Comparison of ENCODE assay signal across 1 cellular context in the genomic region with DNA sequence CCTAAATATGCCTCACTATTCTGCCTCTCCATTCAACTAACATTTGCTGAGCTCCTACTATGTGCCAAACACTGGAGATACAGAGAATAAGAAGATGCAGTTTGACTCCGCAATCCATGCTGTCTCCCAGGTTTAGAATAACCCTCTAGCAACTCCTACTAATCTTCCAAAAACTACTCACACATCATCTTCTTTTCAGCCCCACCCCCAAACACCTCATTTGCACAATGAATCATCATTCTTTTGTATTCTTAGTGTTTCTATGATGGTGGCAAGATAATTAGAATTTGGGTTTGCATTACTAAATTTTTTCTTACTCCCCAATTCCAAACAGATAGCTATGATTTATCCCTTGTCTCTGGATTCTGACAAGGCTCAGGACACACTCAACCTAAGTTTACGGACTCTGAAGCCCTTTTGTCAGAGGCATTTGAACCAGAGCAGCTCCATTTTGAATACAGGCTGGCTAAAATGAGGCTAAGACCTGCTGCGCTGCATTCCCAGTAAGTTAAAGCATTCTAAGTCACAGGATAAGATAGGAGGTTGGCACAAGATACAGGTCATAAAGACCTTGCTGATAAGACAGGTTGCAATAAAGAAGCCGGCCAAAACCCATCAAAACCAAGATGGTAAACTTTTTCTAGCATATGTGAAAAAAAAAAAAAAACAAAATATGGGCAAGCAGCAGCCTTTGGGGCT.
TF ChIP-seq lines count a peak whose summit lies in the region.

No MANE protein-coding gene starts in this region.

TF ChIP-seq in GM23338, 12 proteins besides CTCF, POLR2A, EP300 and RAD21 (continued from another document):
- TF ChIP-seq, protein P1, sequence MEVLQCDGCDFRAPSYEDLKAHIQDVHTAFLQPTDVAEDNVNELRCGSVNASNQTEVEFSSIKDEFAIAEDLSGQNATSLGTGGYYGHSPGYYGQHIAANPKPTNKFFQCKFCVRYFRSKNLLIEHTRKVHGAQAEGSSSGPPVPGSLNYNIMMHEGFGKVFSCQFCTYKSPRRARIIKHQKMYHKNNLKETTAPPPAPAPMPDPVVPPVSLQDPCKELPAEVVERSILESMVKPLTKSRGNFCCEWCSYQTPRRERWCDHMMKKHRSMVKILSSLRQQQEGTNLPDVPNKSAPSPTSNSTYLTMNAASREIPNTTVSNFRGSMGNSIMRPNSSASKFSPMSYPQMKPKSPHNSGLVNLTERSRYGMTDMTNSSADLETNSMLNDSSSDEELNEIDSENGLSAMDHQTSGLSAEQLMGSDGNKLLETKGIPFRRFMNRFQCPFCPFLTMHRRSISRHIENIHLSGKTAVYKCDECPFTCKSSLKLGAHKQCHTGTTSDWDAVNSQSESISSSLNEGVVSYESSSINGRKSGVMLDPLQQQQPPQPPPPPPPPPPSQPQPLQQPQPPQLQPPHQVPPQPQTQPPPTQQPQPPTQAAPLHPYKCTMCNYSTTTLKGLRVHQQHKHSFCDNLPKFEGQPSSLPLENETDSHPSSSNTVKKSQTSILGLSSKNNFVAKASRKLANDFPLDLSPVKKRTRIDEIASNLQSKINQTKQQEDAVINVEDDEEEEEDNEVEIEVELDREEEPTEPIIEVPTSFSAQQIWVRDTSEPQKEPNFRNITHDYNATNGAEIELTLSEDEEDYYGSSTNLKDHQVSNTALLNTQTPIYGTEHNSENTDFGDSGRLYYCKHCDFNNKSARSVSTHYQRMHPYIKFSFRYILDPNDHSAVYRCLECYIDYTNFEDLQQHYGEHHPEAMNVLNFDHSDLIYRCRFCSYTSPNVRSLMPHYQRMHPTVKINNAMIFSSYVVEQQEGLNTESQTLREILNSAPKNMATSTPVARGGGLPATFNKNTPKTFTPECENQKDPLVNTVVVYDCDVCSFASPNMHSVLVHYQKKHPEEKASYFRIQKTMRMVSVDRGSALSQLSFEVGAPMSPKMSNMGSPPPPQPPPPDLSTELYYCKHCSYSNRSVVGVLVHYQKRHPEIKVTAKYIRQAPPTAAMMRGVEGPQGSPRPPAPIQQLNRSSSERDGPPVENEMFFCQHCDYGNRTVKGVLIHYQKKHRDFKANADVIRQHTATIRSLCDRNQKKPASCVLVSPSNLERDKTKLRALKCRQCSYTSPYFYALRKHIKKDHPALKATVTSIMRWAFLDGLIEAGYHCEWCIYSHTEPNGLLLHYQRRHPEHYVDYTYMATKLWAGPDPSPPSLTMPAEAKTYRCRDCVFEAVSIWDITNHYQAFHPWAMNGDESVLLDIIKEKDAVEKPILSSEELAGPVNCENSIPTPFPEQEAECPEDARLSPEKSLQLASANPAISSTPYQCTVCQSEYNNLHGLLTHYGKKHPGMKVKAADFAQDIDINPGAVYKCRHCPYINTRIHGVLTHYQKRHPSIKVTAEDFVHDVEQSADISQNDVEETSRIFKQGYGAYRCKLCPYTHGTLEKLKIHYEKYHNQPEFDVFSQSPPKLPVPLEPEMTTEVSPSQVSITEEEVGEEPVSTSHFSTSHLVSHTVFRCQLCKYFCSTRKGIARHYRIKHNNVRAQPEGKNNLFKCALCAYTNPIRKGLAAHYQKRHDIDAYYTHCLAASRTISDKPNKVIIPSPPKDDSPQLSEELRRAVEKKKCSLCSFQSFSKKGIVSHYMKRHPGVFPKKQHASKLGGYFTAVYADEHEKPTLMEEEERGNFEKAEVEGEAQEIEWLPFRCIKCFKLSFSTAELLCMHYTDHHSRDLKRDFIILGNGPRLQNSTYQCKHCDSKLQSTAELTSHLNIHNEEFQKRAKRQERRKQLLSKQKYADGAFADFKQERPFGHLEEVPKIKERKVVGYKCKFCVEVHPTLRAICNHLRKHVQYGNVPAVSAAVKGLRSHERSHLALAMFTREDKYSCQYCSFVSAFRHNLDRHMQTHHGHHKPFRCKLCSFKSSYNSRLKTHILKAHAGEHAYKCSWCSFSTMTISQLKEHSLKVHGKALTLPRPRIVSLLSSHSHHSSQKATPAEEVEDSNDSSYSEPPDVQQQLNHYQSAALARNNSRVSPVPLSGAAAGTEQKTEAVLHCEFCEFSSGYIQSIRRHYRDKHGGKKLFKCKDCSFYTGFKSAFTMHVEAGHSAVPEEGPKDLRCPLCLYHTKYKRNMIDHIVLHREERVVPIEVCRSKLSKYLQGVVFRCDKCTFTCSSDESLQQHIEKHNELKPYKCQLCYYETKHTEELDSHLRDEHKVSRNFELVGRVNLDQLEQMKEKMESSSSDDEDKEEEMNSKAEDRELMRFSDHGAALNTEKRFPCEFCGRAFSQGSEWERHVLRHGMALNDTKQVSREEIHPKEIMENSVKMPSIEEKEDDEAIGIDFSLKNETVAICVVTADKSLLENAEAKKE (CRISPR knock-in tag; IDR thresholded peaks at IDR 0.05), result no peak
- TF ChIP-seq STAT1 (IDR thresholded peaks at IDR 0.05; ENCODE audit: unreplicated experiment), result no peak
- TF ChIP-seq JUNB (IDR thresholded peaks at IDR 0.05; ENCODE audit: unreplicated experiment), result no peak
- TF ChIP-seq CREB1 (CRISPR knock-in tag; IDR thresholded peaks at IDR 0.05; ENCODE audit: low read depth), result no peak
